8 cellular contexts compared by ENCODE assay signal in genomic region chr15:74631935-74632560, GRCh38. TPM values are rescaled to one million over a fixed set of nuclear protein-coding genes. Genes with fewer than 3 reads are reported as not detected.
DNase-seq lines count a peak whose midpoint lies in the region; ATAC-seq and TF ChIP-seq lines count a peak whose summit lies in the region.

No MANE protein-coding gene starts in this region.

- TF ChIP-seq CTCF in HL-60 (IDR thresholded peaks at IDR 0.05; ENCODE audit: insufficient read depth, low read length), result peak; percentile 98

- no peaks in the 10 kb centered on the region for H3K27me3 Mint-ChIP-seq in T-cell

- no peaks in the 10 kb centered on the region for H3K9me3 Mint-ChIP-seq in T-cell

- H3K27ac Mint-ChIP-seq in T-cell, result peak overlapping the region; percentile 20 to 39

- POLR2A ChIA-PET in T-cell (lab: Charles Lee), result interaction anchor here (0.6 kb wide), 2 partner anchors 15 to 228 kb away, joined by 3 read pairs; no protein-coding TSS in a partner anchor

- peaks cover 48% of the 10 kb centered on the region for H3K36me3 Mint-ChIP-seq in T-cell

- CTCF ChIA-PET in T-cell (lab: Charles Lee), result interaction anchor here (0.6 to 2.7 kb wide), 11 partner anchors 10 to 142 kb away, joined by 3 to 16 read pairs (median 4); no protein-coding TSS in a partner anchor

- H3K4me3 Mint-ChIP-seq in T-cell, result no peak overlapping the region

- no peak overlapping the region for H3K4me3 ChIP-seq in HL-60 (replicated peaks; ENCODE audit: insufficient read depth, low read length)

- peaks cover 12 to 15% (median 13%) of the 10 kb centered on the region in 3 donors for H3K4me1 Mint-ChIP-seq in T-cell

- ATAC-seq in T-cell (replicated peaks in 1 of 4), result peak; percentile 46 to 61 (median 55)
- ATAC-seq in GM21423 (IDR thresholded peaks at IDR 0.05; ENCODE audit: unreplicated experiment), result no peak
- no peak for ATAC-seq in GM18502 (IDR thresholded peaks at IDR 0.05; ENCODE audit: poor library complexity, unreplicated experiment)

- H3K27me3 ChIP-seq in HL-60 (ENCODE audit: insufficient read depth, poor library complexity, severe bottlenecking), result no peaks in the 10 kb centered on the region

- no peak overlapping the region for H3K27ac ChIP-seq in HL-60 (replicated peaks)

- DNase-seq in COR-L47 (lab: John Stamatoyannopoulos, UW) (peak; percentile 14), HL-60 (ENCODE audit: low read depth in 1 of 2, low spot score in 1 of 2) (peak in 1 of 2 experiments; percentile 56), T-cell (peak in 30 of 34 experiments; percentile 26 to 60 (median 45)), anterior cingulate cortex (lab: John Stamatoyannopoulos, UW) (peak in 43 of 58 donors; percentile 12 to 69 (median 40)), hypothalamus (lab: John Stamatoyannopoulos, UW) (peak in 31 of 51 donors; percentile 13 to 73 (median 39))
- DNase-seq in stimulated activated CD4-positive, alpha-beta T cell treated with anti-CD3 and anti-CD28 coated beads, Interleukin-12 subunit alpha, Interleukin-12 subunit beta, amount 100 ng/mL, for 48 hours (ENCODE audit: low read depth in 2 of 3, low spot score in 1 of 3), result peak in 2 of 3 donors; percentile 42 to 47

RNA-seq across cellular contexts. Expression of gene CLK3, which starts 16.4 kb away (rescaled TPM):
- 100 to 1,000 TPM; 162 to 258 (median 180) TPM for total RNA-seq in T-cell

Comparison
In these comparisons a context has a peak if more than half of its experiments do, and no peak if none do; other contexts are left out.
1. ATAC-seq: peak in T-cell (4 of 4); none in GM21423 (single experiment) and GM18502 (single experiment).